In genomic region chr7:124085168-124085567, GRCh38 we compare ENCODE assay signal across 11 cellular contexts. TPM values are rescaled to one million over a fixed set of nuclear protein-coding genes. Genes with fewer than 3 reads are reported as not detected.
DNase-seq lines count a peak whose midpoint lies in the region; ATAC-seq and TF ChIP-seq lines count a peak whose summit lies in the region.
"Had no signal": no experiment of that assay in that cellular context is flagged by ENCODE, and none has a peak within 500 bp of the region (broad histone marks: within the 10 kb centered on the region; RNA-seq: fewer than 3 reads in every experiment).

No MANE protein-coding gene starts in this region.

- no peak for TF ChIP-seq CTCF in GM13976 (IDR thresholded peaks at IDR 0.05; ENCODE audit: borderline replicate concordance, control extremely low read depth, extremely low read depth, insufficient read depth, missing control alignments)

- in situ Hi-C loops in G401 (cut with HindIII; ENCODE audit: low sequenced_read_pairs), result no loop called here
- in situ Hi-C loops in GM13976 (cut with MboI; ENCODE audit: low sequenced_read_pairs, unreplicated experiment), result no loop called here

- DNase-seq in G401 (ENCODE audit: low spot score), result peak; percentile 48
- DNase-seq in NCI-H446 treated with DMSO at 0.1 percent for 48 hours (lab: John Stamatoyannopoulos, UW), result peak; percentile 56
- peak; percentile 86 for DNase-seq in dermis blood vessel endothelial cell
- peak; percentile 35 for DNase-seq in occipital lobe (lab: John Stamatoyannopoulos, UW)
- DNase-seq in GM13976 (ENCODE audit: low spot score), result no peak
- DNase-seq in KG1 (lab: John Stamatoyannopoulos, UW), result no peak
- DNase-seq: DND-41, T1000 had no signal

- ATAC-seq in HG02678 (IDR thresholded peaks at IDR 0.05; ENCODE audit: unreplicated experiment), result no peak
- no peak for ATAC-seq in HG03039 (IDR thresholded peaks at IDR 0.05; ENCODE audit: unreplicated experiment)
- ATAC-seq: HCT116 had no signal

RNA-seq across cellular contexts. Expression of gene TMEM229A, which starts 52.3 kb away (rescaled TPM):
- total RNA-seq in G401 (2014; rRNA removed; shearing (Covaris generic)), result not detected in 2 replicates
- total RNA-seq in dermis blood vessel endothelial cell (not detected in 2 replicates), occipital lobe (1.7 TPM)

Comparison
In these comparisons a context has a peak if more than half of its experiments do, and no peak if none do; other contexts are left out.
1. DNase-seq: peak in G401 (single experiment), NCI-H446 treated with DMSO at 0.1 percent for 48 hours (single experiment), dermis blood vessel endothelial cell (single experiment) and occipital lobe (single experiment); none in GM13976 (single experiment) and KG1 (single experiment).